ENCODE assay signal across 3 cellular contexts in the genomic region with DNA sequence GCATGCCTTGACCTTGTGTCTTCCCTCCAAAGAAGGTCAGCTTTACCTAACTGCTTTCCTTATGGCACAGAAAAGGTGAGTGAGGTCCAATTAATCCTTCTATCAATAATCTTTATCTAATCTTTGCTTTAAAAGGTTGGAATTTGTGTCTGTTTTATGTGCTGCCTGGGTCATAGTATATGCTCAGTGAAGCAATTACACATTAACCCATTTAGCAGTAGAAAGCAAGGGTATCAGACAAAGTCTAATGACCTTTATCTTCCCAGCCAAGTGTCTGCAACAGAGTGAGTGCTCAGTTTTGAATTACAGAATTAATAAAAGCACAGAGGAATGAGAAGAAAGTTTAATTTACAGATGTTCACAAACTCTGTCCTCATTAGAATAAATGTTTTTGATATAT. TPM values are rescaled to one million over a fixed set of nuclear protein-coding genes. Genes with fewer than 3 reads are reported as not detected.
"Had no signal": no experiment of that assay in that cellular context is flagged by ENCODE, and none has a peak within 500 bp of the region (broad histone marks: within the 10 kb centered on the region; RNA-seq: fewer than 3 reads in every experiment).

No MANE protein-coding gene starts in this region.

RNA-seq across cellular contexts. Expression of gene CLEC18C, which starts 52.4 kb away (rescaled TPM):
- total RNA-seq: H4 had no signal
- polyA plus RNA-seq: GM23248, IgD-negative memory B cell had no signal
